ENCODE assay signal across 8 cellular contexts in genomic region chr6:131627724-131628682, GRCh38. TPM values are rescaled to one million over a fixed set of nuclear protein-coding genes. Genes with fewer than 3 reads are reported as not detected.
DNase-seq lines count a peak whose midpoint lies in the region; ATAC-seq, FAIRE-seq and TF ChIP-seq lines count a peak whose summit lies in the region.

A gene with protein sequence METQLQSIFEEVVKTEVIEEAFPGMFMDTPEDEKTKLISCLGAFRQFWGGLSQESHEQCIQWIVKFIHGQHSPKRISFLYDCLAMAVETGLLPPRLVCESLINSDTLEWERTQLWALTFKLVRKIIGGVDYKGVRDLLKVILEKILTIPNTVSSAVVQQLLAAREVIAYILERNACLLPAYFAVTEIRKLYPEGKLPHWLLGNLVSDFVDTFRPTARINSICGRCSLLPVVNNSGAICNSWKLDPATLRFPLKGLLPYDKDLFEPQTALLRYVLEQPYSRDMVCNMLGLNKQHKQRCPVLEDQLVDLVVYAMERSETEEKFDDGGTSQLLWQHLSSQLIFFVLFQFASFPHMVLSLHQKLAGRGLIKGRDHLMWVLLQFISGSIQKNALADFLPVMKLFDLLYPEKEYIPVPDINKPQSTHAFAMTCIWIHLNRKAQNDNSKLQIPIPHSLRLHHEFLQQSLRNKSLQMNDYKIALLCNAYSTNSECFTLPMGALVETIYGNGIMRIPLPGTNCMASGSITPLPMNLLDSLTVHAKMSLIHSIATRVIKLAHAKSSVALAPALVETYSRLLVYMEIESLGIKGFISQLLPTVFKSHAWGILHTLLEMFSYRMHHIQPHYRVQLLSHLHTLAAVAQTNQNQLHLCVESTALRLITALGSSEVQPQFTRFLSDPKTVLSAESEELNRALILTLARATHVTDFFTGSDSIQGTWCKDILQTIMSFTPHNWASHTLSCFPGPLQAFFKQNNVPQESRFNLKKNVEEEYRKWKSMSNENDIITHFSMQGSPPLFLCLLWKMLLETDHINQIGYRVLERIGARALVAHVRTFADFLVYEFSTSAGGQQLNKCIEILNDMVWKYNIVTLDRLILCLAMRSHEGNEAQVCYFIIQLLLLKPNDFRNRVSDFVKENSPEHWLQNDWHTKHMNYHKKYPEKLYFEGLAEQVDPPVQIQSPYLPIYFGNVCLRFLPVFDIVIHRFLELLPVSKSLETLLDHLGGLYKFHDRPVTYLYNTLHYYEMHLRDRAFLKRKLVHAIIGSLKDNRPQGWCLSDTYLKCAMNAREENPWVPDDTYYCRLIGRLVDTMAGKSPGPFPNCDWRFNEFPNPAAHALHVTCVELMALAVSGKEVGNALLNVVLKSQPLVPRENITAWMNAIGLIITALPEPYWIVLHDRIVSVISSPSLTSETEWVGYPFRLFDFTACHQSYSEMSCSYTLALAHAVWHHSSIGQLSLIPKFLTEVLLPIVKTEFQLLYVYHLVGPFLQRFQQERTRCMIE (N-terminal part only) (minus strand): TSS chr6:131628242. CDS start chr6:131628049, 193 bp downstream.

- peaks cover 4% of the 10 kb centered on the region for H3K27me3 Mint-ChIP-seq in type B pancreatic cell

- WGBS in adipose tissue, 3 donors = 0 to 1% (median 1%) methylated on average over 53 of the region's 53 CpGs

- peaks cover 15% of the 10 kb centered on the region for H3K4me1 Mint-ChIP-seq in type B pancreatic cell (ENCODE audit: unreplicated experiment)

- peak; percentile 97 for FAIRE-seq in GM12891 (lab: Jason Lieb, UNC)

- peak; percentile 83 for TF ChIP-seq POLR2A in GM12891 (IDR thresholded peaks at IDR 0.05; ENCODE audit: low read depth, low read length)

- peak within 1 kb of the TSS; percentile 97 for H3K27ac Mint-ChIP-seq in type B pancreatic cell

- H3K4me3 Mint-ChIP-seq in type B pancreatic cell = peak within 1 kb of the TSS; percentile 98

- TF ChIP-seq CTCF in type B pancreatic cell (conservative IDR thresholded peaks at IDR 0.05) = peak; percentile 95

- peak; percentile 97 for ATAC-seq in HG02840 (IDR thresholded peaks at IDR 0.05; ENCODE audit: low FRiP score, unreplicated experiment)

- no peaks in the 10 kb centered on the region for H3K36me3 Mint-ChIP-seq in type B pancreatic cell

- no peaks in the 10 kb centered on the region for H3K9me3 Mint-ChIP-seq in type B pancreatic cell

- peak within 1 kb of the TSS; percentile 11 for H3K27ac ChIP-seq in adipose tissue (ENCODE audit: low read depth, low read length)

- intact Hi-C loops in cardiac septum (cut with DNase I) = no loop called here

- DNase-seq in GM12891 (ENCODE audit: insufficient read length, low spot score) (peak; percentile 55), NCI-H1436 (lab: John Stamatoyannopoulos, UW) (peak; percentile 91), T follicular helper cell (ENCODE audit: low read depth) (peak; percentile 91), cardiac septum (ENCODE audit: low spot score) (peak; percentile 97), pons (ENCODE audit: low spot score) (peak; percentile 90), type B pancreatic cell (ENCODE audit: extremely low spot score, unreplicated experiment) (peak; percentile 99)

TF ChIP-seq in GM12891, 5 proteins besides CTCF, POLR2A, EP300 and RAD21:
- TF ChIP-seq SPI1 (IDR thresholded peaks at IDR 0.05; ENCODE audit: low read depth, low read length) (peak; percentile 58), POLR2AphosphoS5 (IDR thresholded peaks at IDR 0.05; ENCODE audit: low read depth, low read length) (peak; percentile 83), PAX5 (IDR thresholded peaks at IDR 0.05; ENCODE audit: insufficient read depth, low read length, severe bottlenecking) (peak; percentile 76), TAF1 (IDR thresholded peaks at IDR 0.05; ENCODE audit: low read depth, low read length) (peak; percentile 91), POU2F2 (IDR thresholded peaks at IDR 0.05; ENCODE audit: low read depth, low read length) (peak; percentile 90)

RNA-seq across cellular contexts. Expression of the gene that starts here (rescaled TPM):
- polyA plus RNA-seq in GM12891 (2012; ENCODE audit: low read depth, missing spikeins) = 7.5 TPM
- polyA plus RNA-seq in adipose tissue = 1 to 10 TPM; 7.2 to 8.5 (median 7.3) TPM
- total RNA-seq in cardiac septum (12.3 TPM), type B pancreatic cell (ENCODE audit: low replicate concordance) (29.2 and 37.6 TPM in 2 replicates)

Comparison
In these comparisons a context has a peak if more than half of its experiments do, and no peak if none do; other contexts are left out.
1. Peak in every context shown above with its lines: DNase-seq, ATAC-seq and H3K27ac ChIP-seq.